In the genomic region with DNA sequence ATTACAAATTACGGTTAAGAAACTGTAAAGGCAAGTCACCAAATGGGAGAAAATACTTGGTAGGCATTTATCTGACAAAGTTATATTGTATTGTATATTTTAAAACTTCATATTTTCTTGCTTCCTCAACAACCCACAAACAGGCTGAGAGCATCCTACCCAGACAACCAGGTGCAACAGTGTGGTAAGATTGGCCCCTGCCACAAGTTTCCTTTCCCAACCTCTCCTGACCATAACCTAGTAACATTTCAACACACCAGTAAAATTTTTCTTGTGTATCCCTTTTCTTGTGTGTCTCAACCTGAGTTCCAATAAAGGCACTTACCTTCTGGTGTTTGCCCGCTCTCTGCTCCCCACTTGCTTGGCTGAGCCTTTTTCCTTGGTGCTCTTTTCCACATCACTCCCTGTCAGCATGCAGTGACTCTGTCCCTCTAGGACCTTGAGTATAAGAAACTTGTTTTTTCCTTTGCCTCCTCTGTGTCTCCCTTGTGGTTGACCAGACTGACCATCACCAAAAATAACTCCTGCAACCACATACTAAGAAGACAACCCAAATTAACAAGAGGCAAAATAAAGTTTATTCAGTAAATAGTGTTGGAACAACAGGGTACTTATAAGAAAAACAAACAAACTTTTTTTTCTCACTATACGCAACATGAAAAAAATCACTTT, we compare ENCODE assay signal across 31 cellular contexts. TPM values are rescaled to one million over a fixed set of nuclear protein-coding genes. Genes with fewer than 3 reads are reported as not detected.
A peak's percentile ranks its signal among the peaks of the same experiment; 100 is the strongest.
DNase-seq lines count a peak whose midpoint lies in the region; ATAC-seq and TF ChIP-seq lines count a peak whose summit lies in the region.
"Had no signal": no experiment of that assay in that cellular context is flagged by ENCODE, and none has a peak within 500 bp of the region (broad histone marks: within the 10 kb centered on the region; RNA-seq: fewer than 3 reads in every experiment).

No MANE protein-coding gene starts in this region.

- H3K27me3 ChIP-seq in MM.1S (replicated peaks; ENCODE audit: insufficient read depth, low read length): peaks cover 25% of the 10 kb centered on the region
- H3K27me3 ChIP-seq: body of pancreas, stomach, tibial artery had no signal

- no peaks in the 10 kb centered on the region for H3K36me3 ChIP-seq in MM.1S (replicated peaks; ENCODE audit: insufficient read depth, low read length)
- H3K36me3 ChIP-seq: left ventricle myocardium inferior, neutrophil, spleen, stomach, tibial artery had no signal

- H3K79me2 ChIP-seq in MM.1S (ENCODE audit: low read length): no peaks in the 10 kb centered on the region

- peaks cover 35% of the 10 kb centered on the region for H3K4me1 ChIP-seq in MM.1S (ENCODE audit: low read length)
- H3K4me1 ChIP-seq: body of pancreas, left ventricle myocardium inferior, stomach, tibial artery had no signal

- peak overlapping the region; percentile 87 for H3K4me2 ChIP-seq in MM.1S (ENCODE audit: low read depth, low read length)
- H3K4me2 ChIP-seq: SK-N-SH had no signal

- no peaks in the 10 kb centered on the region for H4K20me1 ChIP-seq in MM.1S (ENCODE audit: insufficient read depth, low read length)

- peak overlapping the region; percentile 56; the same call in 1 of the 2 replicates for H3K27ac ChIP-seq in MM.1S (ENCODE audit: low read length)
- no peak overlapping the region for H3K27ac ChIP-seq in substantia nigra (ENCODE audit: low read depth, low read length, poor library complexity, severe bottlenecking)
- H3K27ac ChIP-seq: body of pancreas, left ventricle myocardium inferior, neutrophil, spleen, stomach, tibial artery had no signal

- peak; percentile 23 for ATAC-seq in activated CD8-positive, alpha-beta T cell treated with anti-CD3 and anti-CD28 coated beads, Interleukin-2, amount 10 ng/mL, durations not matched to agents 7 days and 5 days
- no peak for ATAC-seq in activated CD8-positive, alpha-beta T cell treated with anti-CD3 and anti-CD28 coated beads for 36 hours
- peak; percentile 46 for ATAC-seq in effector memory CD8-positive, alpha-beta T cell (replicated peaks)
- ATAC-seq in stimulated activated naive B cell treated with anti-CD40 and anti-IgM and Interleukin-4, amounts not matched to agents 10 μg/mL and 1 μg/mL and 100 μg/mL, for 72 hours (replicated peaks): peak; percentile 52 to 64
- ATAC-seq in GM18511 (IDR thresholded peaks at IDR 0.05; ENCODE audit: unreplicated experiment): no peak
- ATAC-seq: activated T-helper 17 cell treated with anti-CD3 and anti-CD28 coated beads, Interleukin-2, amount 50 U/mL, for 72 hours; body of pancreas; esophagus mucosa; right cardiac atrium had no signal

- CTCF ChIA-PET in activated CD8-positive, alpha-beta T cell treated with anti-CD3 and anti-CD28 coated beads, Interleukin-2, amount 10 ng/mL, durations not matched to agents 7 days and 5 days (lab: Charles Lee): no interaction called here
- CTCF ChIA-PET in activated CD8-positive, alpha-beta T cell treated with anti-CD3 and anti-CD28 coated beads for 36 hours (lab: Charles Lee): no interaction called here

- H3K36me3 Mint-ChIP-seq in activated CD8-positive, alpha-beta T cell treated with anti-CD3 and anti-CD28 coated beads, Interleukin-2, amount 10 ng/mL, durations not matched to agents 7 days and 5 days (ENCODE audit: low read depth): no peaks in the 10 kb centered on the region
- no peaks in the 10 kb centered on the region for H3K36me3 Mint-ChIP-seq in activated CD8-positive, alpha-beta T cell treated with anti-CD3 and anti-CD28 coated beads for 36 hours (ENCODE audit: low read depth)
- no peaks in the 10 kb centered on the region for H3K36me3 Mint-ChIP-seq in effector memory CD8-positive, alpha-beta T cell (ENCODE audit: insufficient read depth)
- H3K36me3 Mint-ChIP-seq in stimulated activated naive B cell treated with anti-CD40 and anti-IgM and Interleukin-4, amounts not matched to agents 10 μg/mL and 1 μg/mL and 100 μg/mL, for 72 hours: peaks cover 3 to 11% of the 10 kb centered on the region in 2 donors
- H3K36me3 Mint-ChIP-seq: CD8-positive, alpha-beta memory T cell had no signal

- H3K4me3 ChIP-seq in MM.1S (ENCODE audit: low read length): peak overlapping the region; percentile 37
- H3K4me3 ChIP-seq: body of pancreas, left ventricle myocardium inferior, spleen, stomach, tibial artery had no signal

- H3F3A ChIP-seq in MM.1S (ENCODE audit: insufficient read depth, low read length): peaks cover 19% of the 10 kb centered on the region

- H3K9me3 ChIP-seq in MM.1S (replicated peaks; ENCODE audit: insufficient read depth, low read length): peaks cover 3% of the 10 kb centered on the region; the same call in 1 of the 2 replicates
- H3K9me3 ChIP-seq: body of pancreas, neutrophil, SK-N-SH, spleen, tibial artery had no signal

- no peaks in the 10 kb centered on the region for H3K9me3 Mint-ChIP-seq in activated CD8-positive, alpha-beta T cell treated with anti-CD3 and anti-CD28 coated beads, Interleukin-2, amount 10 ng/mL, durations not matched to agents 7 days and 5 days (ENCODE audit: insufficient read depth)
- no peaks in the 10 kb centered on the region for H3K9me3 Mint-ChIP-seq in activated CD8-positive, alpha-beta T cell treated with anti-CD3 and anti-CD28 coated beads for 36 hours
- H3K9me3 Mint-ChIP-seq in effector memory CD8-positive, alpha-beta T cell: no peaks in the 10 kb centered on the region
- H3K9me3 Mint-ChIP-seq in stimulated activated naive B cell treated with anti-CD40 and anti-IgM and Interleukin-4, amounts not matched to agents 10 μg/mL and 1 μg/mL and 100 μg/mL, for 72 hours: peaks cover 4 to 8% of the 10 kb centered on the region in 2 donors
- H3K9me3 Mint-ChIP-seq: activated T-helper 17 cell treated with anti-CD3 and anti-CD28 coated beads, Interleukin-2, amount 50 U/mL, for 72 hours; CD8-positive, alpha-beta memory T cell; dendritic cell treated with granulocyte-macrophage colony-stimulating factor and Interleukin-4, amounts not matched to agents 40 ng/mL and 50 ng/mL, for 4 days had no signal

- H3K4me1 Mint-ChIP-seq in activated CD8-positive, alpha-beta T cell treated with anti-CD3 and anti-CD28 coated beads, Interleukin-2, amount 10 ng/mL, durations not matched to agents 7 days and 5 days (ENCODE audit: low read depth): peaks cover 9% of the 10 kb centered on the region
- peaks cover 3% of the 10 kb centered on the region for H3K4me1 Mint-ChIP-seq in activated CD8-positive, alpha-beta T cell treated with anti-CD3 and anti-CD28 coated beads for 36 hours (ENCODE audit: low read depth)
- peaks cover 4 to 5% of the 10 kb centered on the region in 2 donors for H3K4me1 Mint-ChIP-seq in effector memory CD8-positive, alpha-beta T cell (ENCODE audit: low read depth in 2 of 2)
- peaks cover 29 to 40% of the 10 kb centered on the region in 2 donors for H3K4me1 Mint-ChIP-seq in stimulated activated naive B cell treated with anti-CD40 and anti-IgM and Interleukin-4, amounts not matched to agents 10 μg/mL and 1 μg/mL and 100 μg/mL, for 72 hours
- H3K4me1 Mint-ChIP-seq: activated T-helper 17 cell treated with anti-CD3 and anti-CD28 coated beads, Interleukin-2, amount 50 U/mL, for 72 hours had no signal

- peak overlapping the region; percentile 1; the same call in 1 of the 2 replicates for H3K9ac ChIP-seq in MM.1S (ENCODE audit: low read length)
- H3K9ac ChIP-seq: SK-N-SH had no signal

- H3K4me3 Mint-ChIP-seq in activated CD8-positive, alpha-beta T cell treated with anti-CD3 and anti-CD28 coated beads, Interleukin-2, amount 10 ng/mL, durations not matched to agents 7 days and 5 days: no peak overlapping the region
- no peak overlapping the region for H3K4me3 Mint-ChIP-seq in activated CD8-positive, alpha-beta T cell treated with anti-CD3 and anti-CD28 coated beads for 36 hours
- no peak overlapping the region for H3K4me3 Mint-ChIP-seq in effector memory CD8-positive, alpha-beta T cell
- H3K4me3 Mint-ChIP-seq in stimulated activated naive B cell treated with anti-CD40 and anti-IgM and Interleukin-4, amounts not matched to agents 10 μg/mL and 1 μg/mL and 100 μg/mL, for 72 hours: no peak overlapping the region
- H3K4me3 Mint-ChIP-seq: activated T-helper 17 cell treated with anti-CD3 and anti-CD28 coated beads, Interleukin-2, amount 50 U/mL, for 72 hours; dendritic cell treated with granulocyte-macrophage colony-stimulating factor and Interleukin-4, amounts not matched to agents 40 ng/mL and 50 ng/mL, for 4 days had no signal

- POLR2A ChIA-PET in activated CD8-positive, alpha-beta T cell treated with anti-CD3 and anti-CD28 coated beads, Interleukin-2, amount 10 ng/mL, durations not matched to agents 7 days and 5 days (lab: Charles Lee): no interaction called here
- POLR2A ChIA-PET in activated CD8-positive, alpha-beta T cell treated with anti-CD3 and anti-CD28 coated beads for 36 hours (lab: Charles Lee): no interaction called here

- no peaks in the 10 kb centered on the region for H3K9me2 ChIP-seq in MM.1S (replicated peaks; ENCODE audit: insufficient read depth, low read length)
- H3K9me2 ChIP-seq: SK-N-SH had no signal

- no peak overlapping the region for H3K27ac Mint-ChIP-seq in activated CD8-positive, alpha-beta T cell treated with anti-CD3 and anti-CD28 coated beads, Interleukin-2, amount 10 ng/mL, durations not matched to agents 7 days and 5 days
- no peak overlapping the region for H3K27ac Mint-ChIP-seq in activated CD8-positive, alpha-beta T cell treated with anti-CD3 and anti-CD28 coated beads for 36 hours
- no peak overlapping the region for H3K27ac Mint-ChIP-seq in effector memory CD8-positive, alpha-beta T cell
- no peak overlapping the region for H3K27ac Mint-ChIP-seq in stimulated activated naive B cell treated with anti-CD40 and anti-IgM and Interleukin-4, amounts not matched to agents 10 μg/mL and 1 μg/mL and 100 μg/mL, for 72 hours
- H3K27ac Mint-ChIP-seq: activated T-helper 17 cell treated with anti-CD3 and anti-CD28 coated beads, Interleukin-2, amount 50 U/mL, for 72 hours; dendritic cell treated with granulocyte-macrophage colony-stimulating factor and Interleukin-4, amounts not matched to agents 40 ng/mL and 50 ng/mL, for 4 days had no signal

- intact Hi-C loops in activated CD8-positive, alpha-beta T cell treated with anti-CD3 and anti-CD28 coated beads for 36 hours (cut with micrococcal nuclease): no loop called here

- TF ChIP-seq CTCF in activated CD8-positive, alpha-beta T cell treated with anti-CD3 and anti-CD28 coated beads for 36 hours (IDR thresholded peaks at IDR 0.05): no peak
- no peak for TF ChIP-seq CTCF in MM.1S (IDR thresholded peaks at IDR 0.05; ENCODE audit: low read length)

- H2AFZ ChIP-seq in MM.1S (ENCODE audit: low read length): peak overlapping the region; percentile 36; the same call in 1 of the 2 replicates

- peaks cover 31% of the 10 kb centered on the region for H3K27me3 Mint-ChIP-seq in activated CD8-positive, alpha-beta T cell treated with anti-CD3 and anti-CD28 coated beads, Interleukin-2, amount 10 ng/mL, durations not matched to agents 7 days and 5 days (ENCODE audit: low read depth)
- no peaks in the 10 kb centered on the region for H3K27me3 Mint-ChIP-seq in activated CD8-positive, alpha-beta T cell treated with anti-CD3 and anti-CD28 coated beads for 36 hours
- H3K27me3 Mint-ChIP-seq in effector memory CD8-positive, alpha-beta T cell: peaks cover 0 to 9% of the 10 kb centered on the region in 2 donors
- H3K27me3 Mint-ChIP-seq in stimulated activated naive B cell treated with anti-CD40 and anti-IgM and Interleukin-4, amounts not matched to agents 10 μg/mL and 1 μg/mL and 100 μg/mL, for 72 hours: no peaks in the 10 kb centered on the region

- no peak for DNase-seq in activated CD8-positive, alpha-beta T cell treated with anti-CD3 and anti-CD28 coated beads, Interleukin-2, amount 10 ng/mL, durations not matched to agents 7 days and 5 days
- DNase-seq in activated CD8-positive, alpha-beta T cell treated with anti-CD3 and anti-CD28 coated beads for 36 hours: no peak
- peak; percentile 91 for DNase-seq in MM.1S
- DNase-seq in effector memory CD8-positive, alpha-beta T cell: no peak
- DNase-seq in stimulated activated naive B cell treated with anti-CD40 and anti-IgM and Interleukin-4, amounts not matched to agents 10 μg/mL and 1 μg/mL and 100 μg/mL, for 72 hours: no peak
- no peak for DNase-seq in substantia nigra (lab: John Stamatoyannopoulos, UW)
- DNase-seq in NCI-H1436 treated with DMSO at 0.1 percent for 48 hours (lab: John Stamatoyannopoulos, UW): no peak
- DNase-seq: activated CD4-positive, CD25-positive, alpha-beta regulatory T cell treated with anti-CD3 and anti-CD28 coated beads, Interleukin-2, amount 50 U/mL, for 72 hours; activated naive CD4-positive, alpha-beta T cell treated with anti-CD3 and anti-CD28 coated beads, Interleukin-2, amount 50 U/mL, for 16 hours; body of pancreas; CD8-positive, alpha-beta memory T cell; islet precursor cell; left ventricle myocardium inferior; NCI-H1417; NCI-H2081 treated with DMSO at 0.1 percent for 48 hours; NCI-H226; NCI-H526 treated with DMSO at 0.1 percent for 48 hours; OCI-M1; right cardiac atrium; SK-N-SH; spleen; stimulated activated CD8-positive, alpha-beta memory T cell treated with anti-CD3 and anti-CD28 coated beads, Interleukin-4, amount 100 ng/mL, for 48 hours; stomach; tibial artery had no signal

RNA-seq across cellular contexts. Expression of gene FCRL3, which starts 40.9 kb away (rescaled TPM):
- under 1 TPM; 0.37 to 0.42 TPM for total RNA-seq in activated CD8-positive, alpha-beta T cell treated with anti-CD3 and anti-CD28 coated beads, Interleukin-2, amount 10 ng/mL, durations not matched to agents 7 days and 5 days
- total RNA-seq in activated CD8-positive, alpha-beta T cell treated with anti-CD3 and anti-CD28 coated beads for 36 hours: 1 to 10 TPM; 5.7 to 6.4 TPM
- total RNA-seq: A673, body of pancreas, fibroblast of villous mesenchyme had no signal

Comparison
In these comparisons a context has a peak if more than half of its experiments do, and no peak if none do; other contexts are left out.
1. ATAC-seq: peak in activated CD8-positive, alpha-beta T cell treated with anti-CD3 and anti-CD28 coated beads, Interleukin-2, amount 10 ng/mL, durations not matched to agents 7 days and 5 days (single experiment), effector memory CD8-positive, alpha-beta T cell (single experiment) and stimulated activated naive B cell treated with anti-CD40 and anti-IgM and Interleukin-4, amounts not matched to agents 10 μg/mL and 1 μg/mL and 100 μg/mL, for 72 hours (2 of 2); none in activated CD8-positive, alpha-beta T cell treated with anti-CD3 and anti-CD28 coated beads for 36 hours (single experiment) and GM18511 (single experiment).
2. RNA of gene FCRL3, which starts 40.9 kb away (total RNA-seq): 5.7 to 6.4 TPM in activated CD8-positive, alpha-beta T cell treated with anti-CD3 and anti-CD28 coated beads for 36 hours; 0.37 to 0.42 TPM in activated CD8-positive, alpha-beta T cell treated with anti-CD3 and anti-CD28 coated beads, Interleukin-2, amount 10 ng/mL, durations not matched to agents 7 days and 5 days; every median in the first group is over 4 times any median in the second.